ENCODE assay signal across 1 cellular context in the genomic region with DNA sequence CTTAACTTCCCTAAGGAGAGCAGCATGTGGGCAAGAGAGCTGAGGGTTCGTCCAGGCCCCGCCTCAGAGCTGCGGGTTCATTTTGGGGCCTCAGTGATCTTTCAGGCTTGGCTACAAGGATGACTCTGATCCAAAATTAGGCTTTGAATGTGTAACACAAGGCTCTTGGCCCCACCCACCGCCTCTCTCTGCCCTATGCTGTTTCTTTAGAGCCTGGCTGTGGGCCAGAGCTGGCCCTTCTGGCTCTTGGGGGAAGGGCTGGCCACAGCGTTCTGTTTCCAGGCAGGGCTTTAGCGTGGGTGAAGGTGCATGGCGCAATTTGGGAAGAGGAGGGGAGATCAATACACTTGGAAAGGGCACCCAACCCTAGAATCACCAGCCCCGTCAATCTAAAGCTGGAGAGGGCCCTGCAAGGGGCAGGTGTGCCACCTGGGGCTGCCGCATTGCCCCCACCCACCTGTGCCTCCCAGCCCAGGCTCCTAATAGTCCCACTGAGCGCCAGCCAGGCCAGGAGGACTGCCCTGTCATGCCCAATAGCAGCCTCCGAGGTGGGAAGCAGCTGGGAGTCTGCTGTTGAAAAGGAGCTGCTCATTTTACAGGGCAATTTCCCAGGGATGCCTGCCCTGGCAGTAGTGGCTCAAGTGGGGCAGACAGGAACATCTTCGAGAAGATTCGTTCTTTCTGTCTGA.
TF ChIP-seq lines count a peak whose summit lies in the region.

No MANE protein-coding gene starts in this region.

TF ChIP-seq in HEK293, 187 proteins besides CTCF, POLR2A, EP300 and RAD21 (continued from another document and continues in another):
- TF ChIP-seq ZNF658 (tag by site-specific recombination; IDR thresholded peaks at IDR 0.05) = no peak
- TF ChIP-seq, protein P1, sequence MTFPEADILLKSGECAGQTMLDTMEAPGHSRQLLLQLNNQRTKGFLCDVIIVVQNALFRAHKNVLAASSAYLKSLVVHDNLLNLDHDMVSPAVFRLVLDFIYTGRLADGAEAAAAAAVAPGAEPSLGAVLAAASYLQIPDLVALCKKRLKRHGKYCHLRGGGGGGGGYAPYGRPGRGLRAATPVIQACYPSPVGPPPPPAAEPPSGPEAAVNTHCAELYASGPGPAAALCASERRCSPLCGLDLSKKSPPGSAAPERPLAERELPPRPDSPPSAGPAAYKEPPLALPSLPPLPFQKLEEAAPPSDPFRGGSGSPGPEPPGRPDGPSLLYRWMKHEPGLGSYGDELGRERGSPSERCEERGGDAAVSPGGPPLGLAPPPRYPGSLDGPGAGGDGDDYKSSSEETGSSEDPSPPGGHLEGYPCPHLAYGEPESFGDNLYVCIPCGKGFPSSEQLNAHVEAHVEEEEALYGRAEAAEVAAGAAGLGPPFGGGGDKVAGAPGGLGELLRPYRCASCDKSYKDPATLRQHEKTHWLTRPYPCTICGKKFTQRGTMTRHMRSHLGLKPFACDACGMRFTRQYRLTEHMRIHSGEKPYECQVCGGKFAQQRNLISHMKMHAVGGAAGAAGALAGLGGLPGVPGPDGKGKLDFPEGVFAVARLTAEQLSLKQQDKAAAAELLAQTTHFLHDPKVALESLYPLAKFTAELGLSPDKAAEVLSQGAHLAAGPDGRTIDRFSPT (tag by site-specific recombination; IDR thresholded peaks at IDR 0.05) = no peak
- no peak for TF ChIP-seq ZNF214 (tag by site-specific recombination; IDR thresholded peaks at IDR 0.05; ENCODE audit: borderline replicate concordance)
- no peak for TF ChIP-seq ZNF830 (tag by site-specific recombination; IDR thresholded peaks at IDR 0.05; ENCODE audit: low read depth)
- TF ChIP-seq GLIS1 (tag by site-specific recombination; IDR thresholded peaks at IDR 0.05) = no peak
- no peak for TF ChIP-seq KLF9 (tag by site-specific recombination; IDR thresholded peaks at IDR 0.05; ENCODE audit: low read depth)
- TF ChIP-seq ZEB2 (tag by site-specific recombination; IDR thresholded peaks at IDR 0.05) = peak; percentile 44; the same call in 1 of the 2 replicates
- no peak for TF ChIP-seq IKZF3 (tag by site-specific recombination; IDR thresholded peaks at IDR 0.05)
- TF ChIP-seq, protein P2, sequence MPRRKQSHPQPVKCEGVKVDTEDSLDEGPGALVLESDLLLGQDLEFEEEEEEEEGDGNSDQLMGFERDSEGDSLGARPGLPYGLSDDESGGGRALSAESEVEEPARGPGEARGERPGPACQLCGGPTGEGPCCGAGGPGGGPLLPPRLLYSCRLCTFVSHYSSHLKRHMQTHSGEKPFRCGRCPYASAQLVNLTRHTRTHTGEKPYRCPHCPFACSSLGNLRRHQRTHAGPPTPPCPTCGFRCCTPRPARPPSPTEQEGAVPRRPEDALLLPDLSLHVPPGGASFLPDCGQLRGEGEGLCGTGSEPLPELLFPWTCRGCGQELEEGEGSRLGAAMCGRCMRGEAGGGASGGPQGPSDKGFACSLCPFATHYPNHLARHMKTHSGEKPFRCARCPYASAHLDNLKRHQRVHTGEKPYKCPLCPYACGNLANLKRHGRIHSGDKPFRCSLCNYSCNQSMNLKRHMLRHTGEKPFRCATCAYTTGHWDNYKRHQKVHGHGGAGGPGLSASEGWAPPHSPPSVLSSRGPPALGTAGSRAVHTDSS (tag by site-specific recombination; IDR thresholded peaks at IDR 0.05) = no peak
- TF ChIP-seq BCL11A (tag by site-specific recombination; IDR thresholded peaks at IDR 0.05; ENCODE audit: low read depth) = no peak
- no peak for TF ChIP-seq ZNF221 (tag by site-specific recombination; IDR thresholded peaks at IDR 0.05; ENCODE audit: borderline replicate concordance)
- TF ChIP-seq, protein P3, sequence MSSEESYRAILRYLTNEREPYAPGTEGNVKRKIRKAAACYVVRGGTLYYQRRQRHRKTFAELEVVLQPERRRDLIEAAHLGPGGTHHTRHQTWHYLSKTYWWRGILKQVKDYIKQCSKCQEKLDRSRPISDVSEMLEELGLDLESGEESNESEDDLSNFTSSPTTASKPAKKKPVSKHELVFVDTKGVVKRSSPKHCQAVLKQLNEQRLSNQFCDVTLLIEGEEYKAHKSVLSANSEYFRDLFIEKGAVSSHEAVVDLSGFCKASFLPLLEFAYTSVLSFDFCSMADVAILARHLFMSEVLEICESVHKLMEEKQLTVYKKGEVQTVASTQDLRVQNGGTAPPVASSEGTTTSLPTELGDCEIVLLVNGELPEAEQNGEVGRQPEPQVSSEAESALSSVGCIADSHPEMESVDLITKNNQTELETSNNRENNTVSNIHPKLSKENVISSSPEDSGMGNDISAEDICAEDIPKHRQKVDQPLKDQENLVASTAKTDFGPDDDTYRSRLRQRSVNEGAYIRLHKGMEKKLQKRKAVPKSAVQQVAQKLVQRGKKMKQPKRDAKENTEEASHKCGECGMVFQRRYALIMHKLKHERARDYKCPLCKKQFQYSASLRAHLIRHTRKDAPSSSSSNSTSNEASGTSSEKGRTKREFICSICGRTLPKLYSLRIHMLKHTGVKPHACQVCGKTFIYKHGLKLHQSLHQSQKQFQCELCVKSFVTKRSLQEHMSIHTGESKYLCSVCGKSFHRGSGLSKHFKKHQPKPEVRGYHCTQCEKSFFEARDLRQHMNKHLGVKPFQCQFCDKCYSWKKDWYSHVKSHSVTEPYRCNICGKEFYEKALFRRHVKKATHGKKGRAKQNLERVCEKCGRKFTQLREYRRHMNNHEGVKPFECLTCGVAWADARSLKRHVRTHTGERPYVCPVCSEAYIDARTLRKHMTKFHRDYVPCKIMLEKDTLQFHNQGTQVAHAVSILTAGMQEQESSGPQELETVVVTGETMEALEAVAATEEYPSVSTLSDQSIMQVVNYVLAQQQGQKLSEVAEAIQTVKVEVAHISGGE (tag by site-specific recombination; conservative IDR thresholded peaks at IDR 0.05; ENCODE audit: low read depth) = no peak
- no peak for TF ChIP-seq ZNF777 (tag by site-specific recombination; IDR thresholded peaks at IDR 0.05; ENCODE audit: borderline replicate concordance)
- peak; percentile 41; the same call in 1 of the 2 replicates for TF ChIP-seq SP7 (tag by site-specific recombination; IDR thresholded peaks at IDR 0.05)
- TF ChIP-seq, protein P4, sequence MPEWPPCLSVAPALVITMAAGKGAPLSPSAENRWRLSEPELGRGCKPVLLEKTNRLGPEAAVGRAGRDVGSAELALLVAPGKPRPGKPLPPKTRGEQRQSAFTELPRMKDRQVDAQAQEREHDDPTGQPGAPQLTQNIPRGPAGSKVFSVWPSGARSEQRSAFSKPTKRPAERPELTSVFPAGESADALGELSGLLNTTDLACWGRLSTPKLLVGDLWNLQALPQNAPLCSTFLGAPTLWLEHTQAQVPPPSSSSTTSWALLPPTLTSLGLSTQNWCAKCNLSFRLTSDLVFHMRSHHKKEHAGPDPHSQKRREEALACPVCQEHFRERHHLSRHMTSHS (tag by site-specific recombination; IDR thresholded peaks at IDR 0.05) = no peak
- TF ChIP-seq ZNF626 (tag by site-specific recombination; IDR thresholded peaks at IDR 0.05) = no peak
- 0 out of 2 replicates have a peak, but pooled peaks have one; percentile 27 for TF ChIP-seq ZIC2 (tag by site-specific recombination; IDR thresholded peaks at IDR 0.05)
- TF ChIP-seq ZNF549 (tag by site-specific recombination; IDR thresholded peaks at IDR 0.05) = no peak
- no peak for TF ChIP-seq YY1 (tag by site-specific recombination; IDR thresholded peaks at IDR 0.05)
- TF ChIP-seq ZNF335 (tag by site-specific recombination; conservative IDR thresholded peaks at IDR 0.05) = no peak; the same call in none of the 2 replicates
- TF ChIP-seq ZNF433 (tag by site-specific recombination; IDR thresholded peaks at IDR 0.05; ENCODE audit: low read depth) = no peak
- TF ChIP-seq ZNF530 (tag by site-specific recombination; IDR thresholded peaks at IDR 0.05; ENCODE audit: low read depth) = no peak
- TF ChIP-seq ZNF600 (tag by site-specific recombination; IDR thresholded peaks at IDR 0.05) = no peak
- TF ChIP-seq, protein P5, sequence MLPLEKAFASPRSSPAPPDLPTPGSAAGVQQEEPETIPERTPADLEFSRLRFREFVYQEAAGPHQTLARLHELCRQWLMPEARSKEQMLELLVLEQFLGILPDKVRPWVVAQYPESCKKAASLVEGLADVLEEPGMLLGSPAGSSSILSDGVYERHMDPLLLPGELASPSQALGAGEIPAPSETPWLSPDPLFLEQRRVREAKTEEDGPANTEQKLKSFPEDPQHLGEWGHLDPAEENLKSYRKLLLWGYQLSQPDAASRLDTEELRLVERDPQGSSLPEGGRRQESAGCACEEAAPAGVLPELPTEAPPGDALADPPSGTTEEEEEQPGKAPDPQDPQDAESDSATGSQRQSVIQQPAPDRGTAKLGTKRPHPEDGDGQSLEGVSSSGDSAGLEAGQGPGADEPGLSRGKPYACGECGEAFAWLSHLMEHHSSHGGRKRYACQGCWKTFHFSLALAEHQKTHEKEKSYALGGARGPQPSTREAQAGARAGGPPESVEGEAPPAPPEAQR (tag by site-specific recombination; IDR thresholded peaks at IDR 0.05) = no peak
- TF ChIP-seq ZXDB (tag by site-specific recombination; IDR thresholded peaks at IDR 0.05) = no peak
- TF ChIP-seq WT1 (tag by site-specific recombination; IDR thresholded peaks at IDR 0.05) = no peak
- no peak for TF ChIP-seq ZNF776 (tag by site-specific recombination; IDR thresholded peaks at IDR 0.05; ENCODE audit: borderline replicate concordance)
- TF ChIP-seq KLF10 (tag by site-specific recombination; IDR thresholded peaks at IDR 0.05) = no peak
- TF ChIP-seq, protein P6, sequence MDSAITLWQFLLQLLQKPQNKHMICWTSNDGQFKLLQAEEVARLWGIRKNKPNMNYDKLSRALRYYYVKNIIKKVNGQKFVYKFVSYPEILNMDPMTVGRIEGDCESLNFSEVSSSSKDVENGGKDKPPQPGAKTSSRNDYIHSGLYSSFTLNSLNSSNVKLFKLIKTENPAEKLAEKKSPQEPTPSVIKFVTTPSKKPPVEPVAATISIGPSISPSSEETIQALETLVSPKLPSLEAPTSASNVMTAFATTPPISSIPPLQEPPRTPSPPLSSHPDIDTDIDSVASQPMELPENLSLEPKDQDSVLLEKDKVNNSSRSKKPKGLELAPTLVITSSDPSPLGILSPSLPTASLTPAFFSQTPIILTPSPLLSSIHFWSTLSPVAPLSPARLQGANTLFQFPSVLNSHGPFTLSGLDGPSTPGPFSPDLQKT (IDR thresholded peaks at IDR 0.05; ENCODE audit: borderline replicate concordance, low read depth, low read length) = no peak
- TF ChIP-seq ZNF426 (tag by site-specific recombination; IDR thresholded peaks at IDR 0.05) = no peak
- TF ChIP-seq ZBTB20 (tag by site-specific recombination; IDR thresholded peaks at IDR 0.05) = no peak
- TF ChIP-seq, protein P7, sequence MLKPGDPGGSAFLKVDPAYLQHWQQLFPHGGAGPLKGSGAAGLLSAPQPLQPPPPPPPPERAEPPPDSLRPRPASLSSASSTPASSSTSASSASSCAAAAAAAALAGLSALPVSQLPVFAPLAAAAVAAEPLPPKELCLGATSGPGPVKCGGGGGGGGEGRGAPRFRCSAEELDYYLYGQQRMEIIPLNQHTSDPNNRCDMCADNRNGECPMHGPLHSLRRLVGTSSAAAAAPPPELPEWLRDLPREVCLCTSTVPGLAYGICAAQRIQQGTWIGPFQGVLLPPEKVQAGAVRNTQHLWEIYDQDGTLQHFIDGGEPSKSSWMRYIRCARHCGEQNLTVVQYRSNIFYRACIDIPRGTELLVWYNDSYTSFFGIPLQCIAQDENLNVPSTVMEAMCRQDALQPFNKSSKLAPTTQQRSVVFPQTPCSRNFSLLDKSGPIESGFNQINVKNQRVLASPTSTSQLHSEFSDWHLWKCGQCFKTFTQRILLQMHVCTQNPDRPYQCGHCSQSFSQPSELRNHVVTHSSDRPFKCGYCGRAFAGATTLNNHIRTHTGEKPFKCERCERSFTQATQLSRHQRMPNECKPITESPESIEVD (tag by site-specific recombination; IDR thresholded peaks at IDR 0.05) = no peak
- TF ChIP-seq, protein P8, sequence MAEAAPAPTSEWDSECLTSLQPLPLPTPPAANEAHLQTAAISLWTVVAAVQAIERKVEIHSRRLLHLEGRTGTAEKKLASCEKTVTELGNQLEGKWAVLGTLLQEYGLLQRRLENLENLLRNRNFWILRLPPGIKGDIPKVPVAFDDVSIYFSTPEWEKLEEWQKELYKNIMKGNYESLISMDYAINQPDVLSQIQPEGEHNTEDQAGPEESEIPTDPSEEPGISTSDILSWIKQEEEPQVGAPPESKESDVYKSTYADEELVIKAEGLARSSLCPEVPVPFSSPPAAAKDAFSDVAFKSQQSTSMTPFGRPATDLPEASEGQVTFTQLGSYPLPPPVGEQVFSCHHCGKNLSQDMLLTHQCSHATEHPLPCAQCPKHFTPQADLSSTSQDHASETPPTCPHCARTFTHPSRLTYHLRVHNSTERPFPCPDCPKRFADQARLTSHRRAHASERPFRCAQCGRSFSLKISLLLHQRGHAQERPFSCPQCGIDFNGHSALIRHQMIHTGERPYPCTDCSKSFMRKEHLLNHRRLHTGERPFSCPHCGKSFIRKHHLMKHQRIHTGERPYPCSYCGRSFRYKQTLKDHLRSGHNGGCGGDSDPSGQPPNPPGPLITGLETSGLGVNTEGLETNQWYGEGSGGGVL (tag by site-specific recombination; IDR thresholded peaks at IDR 0.05) = no peak
- no peak for TF ChIP-seq HOXA7 (CRISPR knock-in tag; IDR thresholded peaks at IDR 0.05; ENCODE audit: borderline replicate concordance)
- TF ChIP-seq ZBTB48 (tag by site-specific recombination; IDR thresholded peaks at IDR 0.05) = no peak
- no peak for TF ChIP-seq ZNF37A (tag by site-specific recombination; IDR thresholded peaks at IDR 0.05)
- no peak for TF ChIP-seq ZNF155 (tag by site-specific recombination; IDR thresholded peaks at IDR 0.05)
- TF ChIP-seq ZNF24 (tag by site-specific recombination; IDR thresholded peaks at IDR 0.05) = no peak
- no peak for TF ChIP-seq ZSCAN23 (tag by site-specific recombination; IDR thresholded peaks at IDR 0.05)
- TF ChIP-seq, protein P9, sequence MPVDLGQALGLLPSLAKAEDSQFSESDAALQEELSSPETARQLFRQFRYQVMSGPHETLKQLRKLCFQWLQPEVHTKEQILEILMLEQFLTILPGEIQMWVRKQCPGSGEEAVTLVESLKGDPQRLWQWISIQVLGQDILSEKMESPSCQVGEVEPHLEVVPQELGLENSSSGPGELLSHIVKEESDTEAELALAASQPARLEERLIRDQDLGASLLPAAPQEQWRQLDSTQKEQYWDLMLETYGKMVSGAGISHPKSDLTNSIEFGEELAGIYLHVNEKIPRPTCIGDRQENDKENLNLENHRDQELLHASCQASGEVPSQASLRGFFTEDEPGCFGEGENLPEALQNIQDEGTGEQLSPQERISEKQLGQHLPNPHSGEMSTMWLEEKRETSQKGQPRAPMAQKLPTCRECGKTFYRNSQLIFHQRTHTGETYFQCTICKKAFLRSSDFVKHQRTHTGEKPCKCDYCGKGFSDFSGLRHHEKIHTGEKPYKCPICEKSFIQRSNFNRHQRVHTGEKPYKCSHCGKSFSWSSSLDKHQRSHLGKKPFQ (tag by site-specific recombination; IDR thresholded peaks at IDR 0.05) = no peak
- 0 out of 2 replicates have a peak, but pooled peaks have one; percentile 21 for TF ChIP-seq TRIM28 (IDR thresholded peaks at IDR 0.05; ENCODE audit: borderline replicate concordance, low read length)
- 0 out of 2 replicates have a peak, but pooled peaks have one; percentile 17 for TF ChIP-seq ZBTB8A (tag by site-specific recombination; IDR thresholded peaks at IDR 0.05)
- TF ChIP-seq RBAK (tag by site-specific recombination; IDR thresholded peaks at IDR 0.05) = no peak
- no peak for TF ChIP-seq ZNF302 (tag by site-specific recombination; IDR thresholded peaks at IDR 0.05; ENCODE audit: low read depth)
